ENCODE assay signal across 18 cellular contexts in genomic region chr20:7981374-7981773, GRCh38. TPM values are rescaled to one million over a fixed set of nuclear protein-coding genes. Genes with fewer than 3 reads are reported as not detected.
A peak's percentile ranks its signal among the peaks of the same experiment; 100 is the strongest.
DNase-seq lines count a peak whose midpoint lies in the region; ATAC-seq lines count a peak whose summit lies in the region.
"Had no signal": no experiment of that assay in that cellular context is flagged by ENCODE, and none has a peak within 500 bp of the region (broad histone marks: within the 10 kb centered on the region; RNA-seq: fewer than 3 reads in every experiment).

No MANE protein-coding gene starts in this region.

- H3K36me3 Mint-ChIP-seq in activated CD8-positive, alpha-beta memory T cell treated with anti-CD3 and anti-CD28 coated beads, Interleukin-2, amount 10 ng/mL, durations not matched to agents 7 days and 5 days, result peaks cover 24% of the 10 kb centered on the region

- peaks cover 13% of the 10 kb centered on the region for H3K4me1 Mint-ChIP-seq in activated CD8-positive, alpha-beta memory T cell treated with anti-CD3 and anti-CD28 coated beads, Interleukin-2, amount 10 ng/mL, durations not matched to agents 7 days and 5 days

- no peaks in the 10 kb centered on the region for H3K9me3 Mint-ChIP-seq in activated CD8-positive, alpha-beta memory T cell treated with anti-CD3 and anti-CD28 coated beads, Interleukin-2, amount 10 ng/mL, durations not matched to agents 7 days and 5 days (ENCODE audit: low read depth)

- no peaks in the 10 kb centered on the region for H3K27me3 Mint-ChIP-seq in activated CD8-positive, alpha-beta memory T cell treated with anti-CD3 and anti-CD28 coated beads, Interleukin-2, amount 10 ng/mL, durations not matched to agents 7 days and 5 days

- no peak overlapping the region for H3K27ac Mint-ChIP-seq in activated CD8-positive, alpha-beta memory T cell treated with anti-CD3 and anti-CD28 coated beads, Interleukin-2, amount 10 ng/mL, durations not matched to agents 7 days and 5 days

- no peak for ATAC-seq in activated CD8-positive, alpha-beta memory T cell treated with anti-CD3 and anti-CD28 coated beads, Interleukin-2, amount 10 ng/mL, durations not matched to agents 7 days and 5 days
- ATAC-seq: Right ventricle myocardium inferior had no signal

- DNase-seq in DMS53 (lab: John Stamatoyannopoulos, UW) (peak; percentile 40), DMS53 treated with DMSO at 0.1 percent for 48 hours (lab: John Stamatoyannopoulos, UW; ENCODE audit: unreplicated experiment) (no peak), HuH-7 (ENCODE audit: low spot score) (peak; percentile 70), kidney tubule cell (ENCODE audit: low spot score) (peak; percentile 30), renal cortical epithelial cell (ENCODE audit: low read depth) (peak; percentile 73), NAMALWA (ENCODE audit: low spot score) (no peak)
- no peak for DNase-seq in activated CD8-positive, alpha-beta memory T cell treated with anti-CD3 and anti-CD28 coated beads, Interleukin-2, amount 10 ng/mL, durations not matched to agents 7 days and 5 days
- DNase-seq in stimulated activated CD4-positive, alpha-beta T cell treated with anti-CD3 and anti-CD28 coated beads, Interleukin-1b, Interleukin-23, amount 100 ng/mL, for 48 hours, result no peak
- DNase-seq: COR-L47, DMS153, NCI-H1105, Peyer's patch had no signal

- no peak overlapping the region for H3K4me3 Mint-ChIP-seq in activated CD8-positive, alpha-beta memory T cell treated with anti-CD3 and anti-CD28 coated beads, Interleukin-2, amount 10 ng/mL, durations not matched to agents 7 days and 5 days
- H3K4me3 Mint-ChIP-seq: CD14-positive monocyte had no signal

- CTCF ChIA-PET in activated CD8-positive, alpha-beta memory T cell treated with anti-CD3 and anti-CD28 coated beads, Interleukin-2, amount 10 ng/mL, durations not matched to agents 7 days and 5 days (lab: Charles Lee), result interaction anchor here (1.0 to 1.7 kb wide), 3 partner anchors 23 to 62 kb away, joined by 3 to 4 read pairs (median 3); no protein-coding TSS in a partner anchor

RNA-seq across cellular contexts. Expression of gene TMX4, which starts 38.2 kb away (rescaled TPM):
- total RNA-seq in renal cortical epithelial cell, result 13.5 and 31.1 TPM in 2 replicates
- 10 to 100 TPM; 46.1 to 48.2 TPM for total RNA-seq in activated CD8-positive, alpha-beta memory T cell treated with anti-CD3 and anti-CD28 coated beads, Interleukin-2, amount 10 ng/mL, durations not matched to agents 7 days and 5 days

RNA-seq across cellular contexts. Expression of gene HAO1, which starts 41.1 kb away (rescaled TPM):
- total RNA-seq in renal cortical epithelial cell, result 0.05 TPM in 1 of 2 replicates, not detected in the other
- total RNA-seq in activated CD8-positive, alpha-beta memory T cell treated with anti-CD3 and anti-CD28 coated beads, Interleukin-2, amount 10 ng/mL, durations not matched to agents 7 days and 5 days, result not detected
- total RNA-seq: H1, LHCN-M2, NCI-H460, Right ventricle myocardium inferior, SK-MEL-5 had no signal

Comparison
In these comparisons a context has a peak if more than half of its experiments do, and no peak if none do; other contexts are left out.
1. DNase-seq: peak in DMS53 (single experiment), HuH-7 (single experiment), kidney tubule cell (single experiment) and renal cortical epithelial cell (single experiment); none in DMS53 treated with DMSO at 0.1 percent for 48 hours (single experiment), NAMALWA (single experiment), activated CD8-positive, alpha-beta memory T cell treated with anti-CD3 and anti-CD28 coated beads, Interleukin-2, amount 10 ng/mL, durations not matched to agents 7 days and 5 days (single experiment) and stimulated activated CD4-positive, alpha-beta T cell treated with anti-CD3 and anti-CD28 coated beads, Interleukin-1b, Interleukin-23, amount 100 ng/mL, for 48 hours (single experiment).